Comparison of ENCODE assay signal across 8 cellular contexts in genomic region chr19:57362997-57363705, GRCh38. TPM values are rescaled to one million over a fixed set of nuclear protein-coding genes. Genes with fewer than 3 reads are reported as not detected.
DNase-seq lines count a peak whose midpoint lies in the region; ATAC-seq and TF ChIP-seq lines count a peak whose summit lies in the region.

Gene TRAPPC2B, plus strand, starts transcription at chr19:57363551. Its CDS starts 1,283 bp downstream, at chr19:57364834.
Gene ZNF547, plus strand, starts transcription at chr19:57363551. Its CDS starts 5,005 bp downstream, at chr19:57368556.

- no peaks in the 10 kb centered on the region for H3K27me3 Mint-ChIP-seq in activated T-cell treated with anti-CD3 and anti-CD28 coated beads, Interleukin-2, amount 50 U/mL, for 72 hours (ENCODE audit: low read depth)

- no peaks in the 10 kb centered on the region for H3K36me3 ChIP-seq in Panc1 (ENCODE audit: control insufficient read depth, insufficient read depth, low read length)
- no peaks in the 10 kb centered on the region for H3K36me3 ChIP-seq in mucosa of stomach (ENCODE audit: control insufficient read depth, insufficient read depth, low read length)

- H3K9me3 Mint-ChIP-seq in activated T-cell treated with anti-CD3 and anti-CD28 coated beads, Interleukin-2, amount 50 U/mL, for 72 hours, result peaks cover 13 to 14% of the 10 kb centered on the region in 2 donors

- peak within 1 kb of the TSS; percentile 76 for H3K9ac ChIP-seq in mucosa of stomach (ENCODE audit: low read length)

- H3K4me3 ChIP-seq in Panc1 (ENCODE audit: low read depth in 2 of 2, low read length in 2 of 2) (peak within 1 kb of the TSS; percentile 80 to 81), mucosa of stomach (ENCODE audit: low read length) (peak within 1 kb of the TSS; percentile 80)

- H3K4me1 ChIP-seq in Panc1 (ENCODE audit: control insufficient read depth, insufficient read depth, low read length), result peaks cover 5% of the 10 kb centered on the region
- H3K4me1 ChIP-seq in mucosa of stomach (ENCODE audit: control insufficient read depth, insufficient read depth, low read length), result peaks cover 4% of the 10 kb centered on the region

- H3K9me3 ChIP-seq in Panc1 (ENCODE audit: control insufficient read depth, insufficient read depth, low read depth, low read length) (no peaks in the 10 kb centered on the region; the same call in 1 of the 2 replicates), mucosa of stomach (ENCODE audit: control insufficient read depth, low read length) (no peaks in the 10 kb centered on the region)

- in situ Hi-C loops in Panc1 (cut with HindIII; ENCODE audit: low pct_unique_long_range_greater_than_20kb, low sequenced_read_pairs), result no loop called here

- H3K36me3 Mint-ChIP-seq in activated T-cell treated with anti-CD3 and anti-CD28 coated beads, Interleukin-2, amount 50 U/mL, for 72 hours (ENCODE audit: insufficient read depth in 2 of 2), result peaks cover 26 to 34% of the 10 kb centered on the region in 2 donors

- peak within 1 kb of the TSS; percentile 96 to 97 for H3K4me3 Mint-ChIP-seq in activated T-cell treated with anti-CD3 and anti-CD28 coated beads, Interleukin-2, amount 50 U/mL, for 72 hours

- peak within 1 kb of the TSS; percentile 86 for H3K27ac Mint-ChIP-seq in activated T-cell treated with anti-CD3 and anti-CD28 coated beads, Interleukin-2, amount 50 U/mL, for 72 hours

- no peak for TF ChIP-seq CTCF in Panc1 (IDR thresholded peaks at IDR 0.05)

- no TSS peak for BruUV-seq in Panc1 (replicated peaks; lab: Mats Ljungman, UMichigan)

- ATAC-seq in GM21737 (IDR thresholded peaks at IDR 0.05; ENCODE audit: unreplicated experiment), result peak; percentile 89
- ATAC-seq in Panc1, result peak; percentile 98
- ATAC-seq in activated T-cell treated with anti-CD3 and anti-CD28 coated beads, Interleukin-2, amount 50 U/mL, for 72 hours (replicated peaks in 1 of 2), result peak; percentile 96
- peak; percentile 98 for ATAC-seq in esophagus mucosa

- H3K27me3 ChIP-seq in Panc1 (ENCODE audit: control insufficient read depth, insufficient read depth, low read length) (no peaks in the 10 kb centered on the region), mucosa of stomach (ENCODE audit: control insufficient read depth, insufficient read depth, low read length) (no peaks in the 10 kb centered on the region)

- POLR2A ChIA-PET in Panc1 (lab: Charles Lee), result interaction anchor here (0.7 kb wide), 1 partner anchor 27 kb away, joined by 3 read pairs; the partner anchor contains the start of gene ZNF548

- CTCF ChIA-PET in Panc1 (lab: Charles Lee), result no interaction called here

- DNase-seq in DMS79 (lab: John Stamatoyannopoulos, UW) (peak; percentile 96), KG1 (lab: John Stamatoyannopoulos, UW) (peak; percentile 98), Panc1 (ENCODE audit: low read depth, low spot score) (peak; percentile 99)
- DNase-seq in activated T-cell treated with anti-CD3 and anti-CD28 coated beads, Interleukin-2, amount 50 U/mL, for 72 hours, result peak; percentile 98
- DNase-seq in stimulated activated CD8-positive, alpha-beta memory T cell treated with anti-CD3 and anti-CD28 coated beads, Interleukin-4, amount 100 ng/mL, for 48 hours, result peak; percentile 98

- peak within 1 kb of the TSS; percentile 97 for H3K27ac ChIP-seq in Panc1 (ENCODE audit: low read length)

- intact Hi-C loops in Panc1 (cut with micrococcal nuclease; ENCODE audit: unreplicated experiment), result no loop called here

- H3K4me1 Mint-ChIP-seq in activated T-cell treated with anti-CD3 and anti-CD28 coated beads, Interleukin-2, amount 50 U/mL, for 72 hours (ENCODE audit: low read depth), result peaks cover 20% of the 10 kb centered on the region

RNA-seq across cellular contexts. Expression of gene TRAPPC2B, which starts in this region (rescaled TPM):
- total RNA-seq in Panc1 (2021; ENCODE audit: unreplicated experiment) (15.1 TPM), esophagus mucosa (8.4 TPM)
- 23.4 TPM for polyA plus RNA-seq in Panc1 (2012; ENCODE audit: insufficient read length)
- total RNA-seq in activated T-cell treated with anti-CD3 and anti-CD28 coated beads, Interleukin-2, amount 50 U/mL, for 72 hours, result 1 to 10 TPM; 7.3 to 8.5 TPM

RNA-seq across cellular contexts. Expression of gene ZNF547, which starts in this region (rescaled TPM):
- total RNA-seq in Panc1 (2021; ENCODE audit: unreplicated experiment), result 4.1 TPM
- polyA plus RNA-seq in Panc1 (2012; ENCODE audit: insufficient read length), result 3.8 TPM
- total RNA-seq in activated T-cell treated with anti-CD3 and anti-CD28 coated beads, Interleukin-2, amount 50 U/mL, for 72 hours, result 1 to 10 TPM; 3.9 to 4.5 TPM
- total RNA-seq in esophagus mucosa, result 1.4 TPM

Comparison
In these comparisons a context has a peak if more than half of its experiments do, and no peak if none do; other contexts are left out.
1. Peak in every context shown above with its lines: DNase-seq, ATAC-seq, H3K4me3 ChIP-seq and H3K27ac ChIP-seq.